ENCODE assay signal across 27 cellular contexts in the genomic region with DNA sequence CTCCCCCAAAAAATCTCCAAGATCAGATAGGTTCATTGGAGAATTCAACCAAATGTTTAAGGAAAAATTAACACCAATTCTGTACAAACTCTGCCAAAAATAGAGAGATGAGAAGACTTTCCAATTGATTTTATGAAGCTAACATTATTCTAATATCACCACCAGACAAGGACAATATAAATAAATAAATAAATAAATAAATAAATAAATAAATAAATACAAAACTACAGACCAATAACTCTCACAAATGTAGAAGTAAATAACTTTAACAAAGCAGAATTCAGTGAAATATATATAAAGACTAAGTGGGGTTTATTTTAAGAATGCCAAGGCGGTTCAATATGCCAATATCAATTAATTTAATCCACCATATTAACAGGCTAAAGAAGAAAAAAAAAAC.
"Had no signal": no experiment of that assay in that cellular context is flagged by ENCODE, and none has a peak within 500 bp of the region (broad histone marks: within the 10 kb centered on the region; RNA-seq: fewer than 3 reads in every experiment).

No MANE protein-coding gene starts in this region.

- FAIRE-seq: urothelium cell line had no signal

- ATAC-seq: stimulated activated effector memory CD8-positive, alpha-beta T cell treated with anti-CD3 and anti-CD28 coated beads, Interleukin-12 subunit alpha, Interleukin-12 subunit beta, amount 100 ng/mL, for 72 hours; stimulated activated memory B cell treated with anti-CD40 and anti-IgM and Interleukin-4, amounts not matched to agents 10 μg/mL and 1 μg/mL and 100 μg/mL, for 72 hours; stimulated activated naive B cell treated with anti-CD40 and anti-IgM and Interleukin-4, amounts not matched to agents 10 μg/mL and 1 μg/mL and 100 μg/mL, for 72 hours; stimulated activated naive CD8-positive, alpha-beta T cell treated with anti-CD3 and anti-CD28 coated beads, Interleukin-15, amount 100 ng/mL, for 72 hours; stimulated activated naive CD8-positive, alpha-beta T cell treated with anti-CD3 and anti-CD28 coated beads, Interleukin-15, Interleukin-2, amounts not matched to agents 100 U/mL and 50 U/mL, for 24 hours; upper lobe of right lung had no signal

- H3K4me3 ChIP-seq: stomach, suprapubic skin, testis, thoracic aorta, thyroid gland, tibial artery, tibial nerve, transverse colon, upper lobe of left lung, upper lobe of right lung, uterus, vagina had no signal

- H3K9me3 ChIP-seq: testis, thoracic aorta, thyroid gland, tibial artery, transverse colon, upper lobe of left lung, upper lobe of right lung, uterus, vagina had no signal

- H3K27ac ChIP-seq: stomach, suprapubic skin, testis, thoracic aorta, thyroid gland, tibial artery, tibial nerve, transverse colon, upper lobe of left lung, upper lobe of right lung, uterus, vagina had no signal

- H3K4me1 ChIP-seq: stomach, suprapubic skin, testis, thyroid gland, tibial artery, tibial nerve, transverse colon, upper lobe of left lung, upper lobe of right lung, uterus, vagina had no signal

- H3K27me3 ChIP-seq: stomach, suprapubic skin, testis, thyroid gland, tibial artery, tibial nerve, transverse colon, upper lobe of left lung, upper lobe of right lung, uterus, vagina had no signal

- DNase-seq: stimulated activated CD4-positive, alpha-beta T cell treated with anti-CD3 and anti-CD28 coated beads, Interleukin-2, amount 100 ng/mL, for 48 hours; stimulated activated CD4-positive, alpha-beta T cell treated with anti-CD3 and anti-CD28 coated beads, Interleukin-4, amount 100 ng/mL, for 1 hour; stimulated activated CD4-positive, alpha-beta T cell treated with anti-CD3 and anti-CD28 coated beads, Interleukin-4, amount 100 ng/mL, for 24 hours; stimulated activated CD4-positive, alpha-beta T cell treated with anti-CD3 and anti-CD28 coated beads, Interleukin-4, amount 100 ng/mL, for 4 hours; stimulated activated CD8-positive, alpha-beta memory T cell treated with anti-CD3 and anti-CD28 coated beads, Interleukin-4, amount 100 ng/mL, for 48 hours; stimulated activated naive B cell treated with anti-CD40 and anti-IgM and Interleukin-4, amounts not matched to agents 10 μg/mL and 1 μg/mL and 100 μg/mL, for 72 hours; stimulated activated naive CD4-positive, alpha-beta T cell; stimulated activated naive CD4-positive, alpha-beta T cell treated with Interleukin-2 at 50 U/mL for 16 hours; stimulated activated naive CD8-positive, alpha-beta T cell treated with anti-CD3 and anti-CD28 coated beads, Interleukin-15, amount 100 ng/mL, for 72 hours; stimulated activated naive CD8-positive, alpha-beta T cell treated with anti-CD3 and anti-CD28 coated beads, Interleukin-15, Interleukin-2, amounts not matched to agents 100 U/mL and 50 U/mL, for 24 hours; stomach; substantia nigra; testis; thyroid gland; tibial artery; transverse colon; trophoblast cell; upper lobe of left lung; upper lobe of right lung; uterus had no signal

- H3K36me3 ChIP-seq: stomach, suprapubic skin, thoracic aorta, thyroid gland, tibial artery, tibial nerve, transverse colon, upper lobe of left lung, upper lobe of right lung, uterus, vagina had no signal
